25 cellular contexts compared by ENCODE assay signal in genomic region chr9:82558855-82559615, GRCh38.
DNase-seq lines count a peak whose midpoint lies in the region; ATAC-seq, FAIRE-seq and TF ChIP-seq lines count a peak whose summit lies in the region.
"Had no signal": no experiment of that assay in that cellular context is flagged by ENCODE, and none has a peak within 500 bp of the region (broad histone marks: within the 10 kb centered on the region; RNA-seq: fewer than 3 reads in every experiment).

No MANE protein-coding gene starts in this region.

- peak overlapping the region; percentile 25; the same call in 1 of the 2 replicates for H2AFZ ChIP-seq in GM23338
- H2AFZ ChIP-seq in smooth muscle cell (ENCODE audit: low read depth), result no peak overlapping the region

- no peak for FAIRE-seq in H54 (lab: Jason Lieb, UNC)

- no peak for ATAC-seq in GM23338
- ATAC-seq in GM19035 (IDR thresholded peaks at IDR 0.05; ENCODE audit: unreplicated experiment), result no peak
- ATAC-seq: heart right ventricle; naive thymus-derived CD4-positive, alpha-beta T cell; T-cell had no signal

- no peaks in the 10 kb centered on the region for H3K9me3 Mint-ChIP-seq in GM23338

- H3K27ac ChIP-seq in GM23338 (ENCODE audit: low read depth) (no peak overlapping the region), smooth muscle cell (ENCODE audit: low read depth) (peak overlapping the region; percentile 34)
- H3K27ac ChIP-seq: BLaER1, esophagus muscularis mucosa, heart right ventricle, KMS-11 had no signal

- TF ChIP-seq CTCF in GM23338 (conservative IDR thresholded peaks at IDR 0.05; ENCODE audit: low read depth in 2 of 2) (no peak), smooth muscle cell (IDR thresholded peaks at IDR 0.05; ENCODE audit: borderline replicate concordance, insufficient read depth, poor library complexity, severe bottlenecking) (no peak)

- H3K4me3 ChIP-seq in GM23338 (no peak overlapping the region), smooth muscle cell (no peak overlapping the region)
- H3K4me3 ChIP-seq: BLaER1, esophagus muscularis mucosa, heart right ventricle, skin epidermis had no signal

- H3K4me2 ChIP-seq in GM23338 (no peak overlapping the region), smooth muscle cell (peak overlapping the region; percentile 65)
- H3K4me2 ChIP-seq: BLaER1, KMS-11 had no signal

- H3K27me3 ChIP-seq in GM23338 (ENCODE audit: insufficient read depth), result no peaks in the 10 kb centered on the region
- H3K27me3 ChIP-seq in smooth muscle cell (ENCODE audit: low read depth), result no peaks in the 10 kb centered on the region
- H3K27me3 ChIP-seq: BLaER1, esophagus muscularis mucosa, heart right ventricle had no signal

- H3K36me3 ChIP-seq in GM23338 (ENCODE audit: insufficient read depth) (no peaks in the 10 kb centered on the region), smooth muscle cell (ENCODE audit: low read depth) (no peaks in the 10 kb centered on the region)
- H3K36me3 ChIP-seq: BLaER1, esophagus muscularis mucosa, heart right ventricle had no signal

- H3K4me1 Mint-ChIP-seq in GM23338, result peaks cover 10% of the 10 kb centered on the region
- H3K4me1 Mint-ChIP-seq: naive thymus-derived CD4-positive, alpha-beta T cell; T-cell had no signal

- 40% methylated on average over 9 of the region's 9 CpGs for WGBS in smooth muscle cell (ENCODE audit: low lambda C conversion rate)

- no peaks in the 10 kb centered on the region for H3K36me3 Mint-ChIP-seq in GM23338 (ENCODE audit: low read depth)
- H3K36me3 Mint-ChIP-seq: immature natural killer cell; naive thymus-derived CD4-positive, alpha-beta T cell; T-cell had no signal

- no peak for TF ChIP-seq POLR2A in H54 (IDR thresholded peaks at IDR 0.05; ENCODE audit: low read depth, low read length)

- H3K27ac Mint-ChIP-seq in GM23338, result no peak overlapping the region
- H3K27ac Mint-ChIP-seq: immature natural killer cell; naive thymus-derived CD4-positive, alpha-beta T cell; T-cell had no signal

- H3K9me2 ChIP-seq in GM23338 (ENCODE audit: insufficient read depth), result peaks cover 8% of the 10 kb centered on the region; the same call in 1 of the 2 replicates

- H4K20me1 ChIP-seq in GM23338 (replicated peaks; ENCODE audit: insufficient read depth) (no peaks in the 10 kb centered on the region), smooth muscle cell (ENCODE audit: low read depth) (no peaks in the 10 kb centered on the region)
- H4K20me1 ChIP-seq: BLaER1 had no signal

- no peaks in the 10 kb centered on the region for H3K9me3 ChIP-seq in smooth muscle cell (replicated peaks; ENCODE audit: low read depth)
- H3K9me3 ChIP-seq: esophagus muscularis mucosa, heart right ventricle had no signal

- H3K4me1 ChIP-seq in GM23338 (ENCODE audit: insufficient read depth), result no peaks in the 10 kb centered on the region
- peaks cover 3% of the 10 kb centered on the region for H3K4me1 ChIP-seq in smooth muscle cell (ENCODE audit: low read depth)

- no peak overlapping the region for H3K4me3 Mint-ChIP-seq in GM23338
- H3K4me3 Mint-ChIP-seq: immature natural killer cell; naive thymus-derived CD4-positive, alpha-beta T cell; T-cell had no signal

- no peak overlapping the region for H3K9ac ChIP-seq in smooth muscle cell (ENCODE audit: low read depth)
- H3K9ac ChIP-seq: BLaER1, KMS-11 had no signal

- H3K79me2 ChIP-seq in GM23338 (replicated peaks; ENCODE audit: insufficient read depth), result no peaks in the 10 kb centered on the region
- no peaks in the 10 kb centered on the region for H3K79me2 ChIP-seq in smooth muscle cell (ENCODE audit: low read depth)

- no peak for DNase-seq in GM23338 (ENCODE audit: low spot score)
- DNase-seq in amniotic epithelial cell (ENCODE audit: low read depth), result peak; percentile 11
- peak; percentile 51 for DNase-seq in kidney tubule cell (ENCODE audit: low spot score)
- no peak for DNase-seq in smooth muscle cell (lab: John Stamatoyannopoulos, UW; ENCODE audit: unreplicated experiment)
- DNase-seq in NCI-H2081 treated with DMSO at 0.1 percent for 48 hours (lab: John Stamatoyannopoulos, UW), result no peak
- no peak for DNase-seq in H54 (ENCODE audit: insufficient read length, low spot score)
- DNase-seq in NCI-H1694 (lab: John Stamatoyannopoulos, UW), result no peak
- DNase-seq: activated CD8-positive, alpha-beta memory T cell treated with anti-CD3 and anti-CD28 coated beads, Interleukin-2, amount 50 U/mL, for 48 hours; activated gamma-delta T cell; amniotic stem cell; DMS153; effector CD8-positive, alpha-beta T cell; heart right ventricle; immature natural killer cell; naive thymus-derived CD4-positive, alpha-beta T cell; NCI-H1092 treated with DMSO at 0.1 percent for 48 hours; NCI-H524 treated with DMSO at 0.1 percent for 48 hours; SHP77; stimulated activated CD4-positive, alpha-beta T cell treated with anti-CD3 and anti-CD28 coated beads, Interleukin-4, amount 100 ng/mL, for 24 hours; T-cell had no signal

- no peaks in the 10 kb centered on the region for H3K27me3 Mint-ChIP-seq in GM23338 (ENCODE audit: insufficient read depth, low read depth, poor library complexity)
- H3K27me3 Mint-ChIP-seq: T-cell had no signal

- H3F3A ChIP-seq in GM23338 (replicated peaks; ENCODE audit: low read depth), result no peaks in the 10 kb centered on the region
- peaks cover 5% of the 10 kb centered on the region for H3F3A ChIP-seq in smooth muscle cell (ENCODE audit: low read depth)

TF ChIP-seq in GM23338, 12 proteins besides CTCF, POLR2A, EP300 and RAD21 (continues in another document):
- no peak for TF ChIP-seq EZH2phosphoT487 (IDR thresholded peaks at IDR 0.05; ENCODE audit: unreplicated experiment)
- TF ChIP-seq STAT1 (IDR thresholded peaks at IDR 0.05; ENCODE audit: unreplicated experiment), result no peak
- no peak for TF ChIP-seq REST (IDR thresholded peaks at IDR 0.05; ENCODE audit: unreplicated experiment)

Comparison
In these comparisons a context has a peak if more than half of its experiments do, and no peak if none do; other contexts are left out.
1. DNase-seq: peak in amniotic epithelial cell (single experiment) and kidney tubule cell (single experiment); none in GM23338 (single experiment), smooth muscle cell (single experiment), NCI-H2081 treated with DMSO at 0.1 percent for 48 hours (single experiment), H54 (single experiment) and NCI-H1694 (single experiment).